In the genomic region with DNA sequence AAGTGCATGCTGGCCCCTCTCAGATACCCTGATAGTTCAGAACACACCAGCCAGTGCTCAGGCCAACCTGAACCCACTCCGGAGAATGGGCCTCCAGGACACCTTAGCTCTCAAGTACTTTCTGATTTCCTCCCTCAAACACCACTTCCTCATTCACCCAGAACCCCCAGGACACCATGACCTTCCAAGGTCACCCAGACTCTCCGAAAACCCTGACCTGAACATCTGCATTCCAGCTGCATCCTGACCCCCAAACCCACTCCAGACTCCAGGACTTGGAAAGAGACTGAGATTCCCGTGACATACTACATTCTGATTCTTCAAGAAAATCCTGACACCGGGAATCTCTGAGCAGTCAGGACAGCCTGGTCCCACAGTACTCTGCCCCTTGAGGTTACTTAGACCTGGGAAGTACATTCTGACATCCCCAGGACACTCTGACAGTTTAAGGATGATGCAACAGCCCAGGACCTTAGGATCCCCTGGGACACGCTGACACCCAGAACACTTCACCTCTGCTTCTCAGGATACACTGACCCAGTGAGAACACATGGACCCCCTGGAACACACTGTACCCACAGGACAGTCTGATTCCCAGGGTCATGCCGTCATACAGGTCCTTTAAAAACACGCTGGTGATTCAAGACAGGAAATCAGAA, we compare ENCODE assay signal across 2 cellular contexts.
TF ChIP-seq lines count a peak whose summit lies in the region.

No MANE protein-coding gene starts in this region.

TF ChIP-seq in IMR-90, 13 proteins besides CTCF, POLR2A, EP300 and RAD21 (continued from another document):
- TF ChIP-seq SMC3 (IDR thresholded peaks at IDR 0.05; ENCODE audit: low read depth, low read length) (no peak), FOS (IDR thresholded peaks at IDR 0.05; ENCODE audit: low read depth, low read length) (no peak), NFE2L2 (IDR thresholded peaks at IDR 0.05; ENCODE audit: low read depth, low read length) (no peak), CHD1 (IDR thresholded peaks at IDR 0.05; ENCODE audit: low read depth, low read length) (no peak), CEBPB (IDR thresholded peaks at IDR 0.05; ENCODE audit: low read depth, low read length) (no peak), RFX5 (IDR thresholded peaks at IDR 0.05; ENCODE audit: low read depth, low read length) (no peak), RCOR1 (IDR thresholded peaks at IDR 0.05; ENCODE audit: insufficient replicate concordance, low read length) (no peak), MAZ (IDR thresholded peaks at IDR 0.05; ENCODE audit: borderline replicate concordance, low read depth, low read length) (no peak), BHLHE40 (IDR thresholded peaks at IDR 0.05; ENCODE audit: low read depth, low read length) (no peak)
- TF ChIP-seq, protein P1, sequence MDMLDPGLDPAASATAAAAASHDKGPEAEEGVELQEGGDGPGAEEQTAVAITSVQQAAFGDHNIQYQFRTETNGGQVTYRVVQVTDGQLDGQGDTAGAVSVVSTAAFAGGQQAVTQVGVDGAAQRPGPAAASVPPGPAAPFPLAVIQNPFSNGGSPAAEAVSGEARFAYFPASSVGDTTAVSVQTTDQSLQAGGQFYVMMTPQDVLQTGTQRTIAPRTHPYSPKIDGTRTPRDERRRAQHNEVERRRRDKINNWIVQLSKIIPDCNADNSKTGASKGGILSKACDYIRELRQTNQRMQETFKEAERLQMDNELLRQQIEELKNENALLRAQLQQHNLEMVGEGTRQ (IDR thresholded peaks at IDR 0.05; ENCODE audit: low read depth, low read length) = no peak
- TF ChIP-seq, protein P2, sequence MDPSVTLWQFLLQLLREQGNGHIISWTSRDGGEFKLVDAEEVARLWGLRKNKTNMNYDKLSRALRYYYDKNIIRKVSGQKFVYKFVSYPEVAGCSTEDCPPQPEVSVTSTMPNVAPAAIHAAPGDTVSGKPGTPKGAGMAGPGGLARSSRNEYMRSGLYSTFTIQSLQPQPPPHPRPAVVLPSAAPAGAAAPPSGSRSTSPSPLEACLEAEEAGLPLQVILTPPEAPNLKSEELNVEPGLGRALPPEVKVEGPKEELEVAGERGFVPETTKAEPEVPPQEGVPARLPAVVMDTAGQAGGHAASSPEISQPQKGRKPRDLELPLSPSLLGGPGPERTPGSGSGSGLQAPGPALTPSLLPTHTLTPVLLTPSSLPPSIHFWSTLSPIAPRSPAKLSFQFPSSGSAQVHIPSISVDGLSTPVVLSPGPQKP (IDR thresholded peaks at IDR 0.05; ENCODE audit: borderline replicate concordance, low read depth, low read length) = no peak

TF ChIP-seq in WTC11, 78 proteins besides CTCF, POLR2A, EP300 and RAD21:
- TF ChIP-seq, protein P3, sequence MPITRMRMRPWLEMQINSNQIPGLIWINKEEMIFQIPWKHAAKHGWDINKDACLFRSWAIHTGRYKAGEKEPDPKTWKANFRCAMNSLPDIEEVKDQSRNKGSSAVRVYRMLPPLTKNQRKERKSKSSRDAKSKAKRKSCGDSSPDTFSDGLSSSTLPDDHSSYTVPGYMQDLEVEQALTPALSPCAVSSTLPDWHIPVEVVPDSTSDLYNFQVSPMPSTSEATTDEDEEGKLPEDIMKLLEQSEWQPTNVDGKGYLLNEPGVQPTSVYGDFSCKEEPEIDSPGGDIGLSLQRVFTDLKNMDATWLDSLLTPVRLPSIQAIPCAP (CRISPR knock-in tag; IDR thresholded peaks at IDR 0.05) = no peak
- TF ChIP-seq, protein P4, sequence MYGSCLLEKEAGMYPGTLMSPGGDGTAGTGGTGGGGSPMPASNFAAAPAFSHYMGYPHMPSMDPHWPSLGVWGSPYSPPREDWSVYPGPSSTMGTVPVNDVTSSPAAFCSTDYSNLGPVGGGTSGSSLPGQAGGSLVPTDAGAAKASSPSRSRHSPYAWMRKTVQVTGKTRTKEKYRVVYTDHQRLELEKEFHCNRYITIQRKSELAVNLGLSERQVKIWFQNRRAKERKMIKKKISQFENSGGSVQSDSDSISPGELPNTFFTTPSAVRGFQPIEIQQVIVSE (CRISPR knock-in tag; IDR thresholded peaks at IDR 0.05; ENCODE audit: borderline replicate concordance) = no peak
- TF ChIP-seq ZNF423 (CRISPR knock-in tag; IDR thresholded peaks at IDR 0.05) = no peak
- no peak for TF ChIP-seq MYBL2 (CRISPR knock-in tag; IDR thresholded peaks at IDR 0.05)
- no peak for TF ChIP-seq NR1H2 (CRISPR knock-in tag; IDR thresholded peaks at IDR 0.05)
- no peak for TF ChIP-seq CREM (CRISPR knock-in tag; IDR thresholded peaks at IDR 0.05)
